ENCODE assay signal across 2 cellular contexts in the genomic region with DNA sequence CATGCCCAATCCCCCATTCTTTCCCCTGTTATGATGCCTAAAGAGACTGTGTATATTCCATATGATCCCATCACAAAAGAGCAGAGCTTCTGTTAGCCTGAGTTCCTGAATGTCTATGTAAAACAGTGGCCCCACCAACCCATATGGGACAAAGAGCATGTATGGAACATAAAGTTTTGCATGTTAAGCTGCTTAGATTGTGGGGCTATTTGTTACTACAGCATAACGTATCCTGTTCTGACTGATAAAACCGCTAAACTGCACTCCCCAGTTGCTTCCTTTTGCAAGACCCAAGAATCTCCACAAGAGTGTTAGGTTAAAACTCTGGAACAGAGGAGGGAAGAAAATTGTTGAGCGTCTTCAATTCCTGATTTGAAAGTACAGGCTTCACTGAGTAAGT.
A peak's percentile ranks its signal among the peaks of the same experiment; 100 is the strongest.
TF ChIP-seq lines count a peak whose summit lies in the region.

No MANE protein-coding gene starts in this region.

TF ChIP-seq in HepG2, 621 proteins besides CTCF, POLR2A, EP300 and RAD21:
- TF ChIP-seq ZNF12 (CRISPR knock-in tag; IDR thresholded peaks at IDR 0.05) (peak; percentile 77), CREB3 (CRISPR knock-in tag; IDR thresholded peaks at IDR 0.05) (no peak)
TF ChIP-seq in HepG2: peak in this region for 1.

TF ChIP-seq in K562, 482 proteins besides CTCF, POLR2A, EP300 and RAD21:
- TF ChIP-seq ZNF12 (CRISPR knock-in tag; IDR thresholded peaks at IDR 0.05) (peak; percentile 90), NCOA1 (IDR thresholded peaks at IDR 0.05; ENCODE audit: low read depth) (no peak)
TF ChIP-seq in K562: peak in this region for 1.
